ENCODE assay signal across 8 cellular contexts in genomic region chr16:22195695-22196558, GRCh38. TPM values are rescaled to one million over a fixed set of nuclear protein-coding genes. Genes with fewer than 3 reads are reported as not detected.
DNase-seq lines count a peak whose midpoint lies in the region; ATAC-seq and TF ChIP-seq lines count a peak whose summit lies in the region.

No MANE protein-coding gene starts in this region.

- CTCF ChIA-PET in BJ (lab: Yijun Ruan, JAX): interaction anchor here (0.6 to 3.1 kb wide), 10 partner anchors 9 to 106 kb away, joined by 3 to 15 read pairs (median 3); no protein-coding TSS in a partner anchor
- CTCF ChIA-PET in activated naive CD4-positive, alpha-beta T cell treated with anti-CD3 and anti-CD28 coated beads, Interleukin-2, amount 10 ng/mL, durations not matched to agents 7 days and 5 days (lab: Charles Lee): interaction anchor here (0.7 to 9.2 kb wide), 5 partner anchors 10 to 103 kb away, joined by 3 to 115 read pairs (median 4); partner anchors contain the start of genes EEF2K and POLR3E

- no peaks in the 10 kb centered on the region for H3K27me3 ChIP-seq in BJ (ENCODE audit: control insufficient read depth, insufficient read depth, low read length)
- no peaks in the 10 kb centered on the region for H3K27me3 ChIP-seq in gastroesophageal sphincter
- H3K27me3 ChIP-seq in neutrophil: no peaks in the 10 kb centered on the region

- no peaks in the 10 kb centered on the region for H3K9me3 Mint-ChIP-seq in activated naive CD4-positive, alpha-beta T cell treated with anti-CD3 and anti-CD28 coated beads, Interleukin-2, amount 10 ng/mL, durations not matched to agents 7 days and 5 days

- H3K4me1 ChIP-seq in gastroesophageal sphincter (peaks cover 0 to 57% (median 7%) of the 10 kb centered on the region in 3 donors), neutrophil (ENCODE audit: control insufficient read depth in 1 of 2, insufficient read depth in 1 of 2, low read depth in 1 of 2, low read length in 1 of 2) (peaks cover 31% of the 10 kb centered on the region in 2 experiments)

- H3K4me3 ChIP-seq in BJ (ENCODE audit: low read depth, low read length) (peak overlapping the region; percentile 49), gastroesophageal sphincter (peak overlapping the region; percentile 57 to 66), neutrophil (ENCODE audit: low read depth in 1 of 2, low read length in 1 of 2) (peak overlapping the region; percentile 66 to 72)

- H3K36me3 ChIP-seq in BJ (ENCODE audit: control insufficient read depth, insufficient read depth, low read length): no peaks in the 10 kb centered on the region
- no peaks in the 10 kb centered on the region for H3K36me3 ChIP-seq in gastroesophageal sphincter
- no peaks in the 10 kb centered on the region for H3K36me3 ChIP-seq in neutrophil

- peak overlapping the region; percentile 76 to 95 (median 84) for H3K27ac ChIP-seq in gastroesophageal sphincter
- H3K27ac ChIP-seq in neutrophil: peak overlapping the region; percentile 67

- TF ChIP-seq EP300 in gastroesophageal sphincter (IDR thresholded peaks at IDR 0.05): no peak

- H3K9me3 ChIP-seq in gastroesophageal sphincter: no peaks in the 10 kb centered on the region
- no peaks in the 10 kb centered on the region for H3K9me3 ChIP-seq in neutrophil

- ATAC-seq in GM21528 (IDR thresholded peaks at IDR 0.05; ENCODE audit: low FRiP score, unreplicated experiment): peak; percentile 32
- peak; percentile 32 for ATAC-seq in gastroesophageal sphincter

- peak; percentile 21 to 44 for TF ChIP-seq POLR2A in gastroesophageal sphincter (IDR thresholded peaks at IDR 0.05)

- peaks cover 15% of the 10 kb centered on the region for H3K27me3 Mint-ChIP-seq in activated naive CD4-positive, alpha-beta T cell treated with anti-CD3 and anti-CD28 coated beads, Interleukin-2, amount 10 ng/mL, durations not matched to agents 7 days and 5 days

- 1 to 2% methylated on average over 31 to 32 of the region's 39 CpGs for WGBS in gastroesophageal sphincter (ENCODE audit: low coverage in 1 of 2), 2 donors

- H3K4me1 Mint-ChIP-seq in activated naive CD4-positive, alpha-beta T cell treated with anti-CD3 and anti-CD28 coated beads, Interleukin-2, amount 10 ng/mL, durations not matched to agents 7 days and 5 days: peaks cover 57% of the 10 kb centered on the region

- peak overlapping the region; percentile 81 for H3K4me3 Mint-ChIP-seq in activated naive CD4-positive, alpha-beta T cell treated with anti-CD3 and anti-CD28 coated beads, Interleukin-2, amount 10 ng/mL, durations not matched to agents 7 days and 5 days

- peak; percentile 62 for DNase-seq in BJ (ENCODE audit: low read depth)
- peak; percentile 96 for DNase-seq in NAMALWA (ENCODE audit: low spot score)
- peak; percentile 92 for DNase-seq in SK-N-DZ (ENCODE audit: low spot score)
- DNase-seq in activated naive CD4-positive, alpha-beta T cell treated with anti-CD3 and anti-CD28 coated beads, Interleukin-2, amount 10 ng/mL, durations not matched to agents 7 days and 5 days: peak; percentile 92
- DNase-seq in stromal cell of bone marrow (ENCODE audit: low read depth): peak; percentile 65

- peak overlapping the region; percentile 95 for H3K27ac Mint-ChIP-seq in activated naive CD4-positive, alpha-beta T cell treated with anti-CD3 and anti-CD28 coated beads, Interleukin-2, amount 10 ng/mL, durations not matched to agents 7 days and 5 days

- peaks cover 13% of the 10 kb centered on the region for H3K36me3 Mint-ChIP-seq in activated naive CD4-positive, alpha-beta T cell treated with anti-CD3 and anti-CD28 coated beads, Interleukin-2, amount 10 ng/mL, durations not matched to agents 7 days and 5 days

- TF ChIP-seq CTCF in BJ (IDR thresholded peaks at IDR 0.05; ENCODE audit: insufficient read depth, low read depth, low read length) (peak; percentile 94), gastroesophageal sphincter (IDR thresholded peaks at IDR 0.05) (peak; percentile 82 to 97 (median 87)), neutrophil (IDR thresholded peaks at IDR 0.05) (peak; percentile 78)

- POLR2A ChIA-PET in BJ (lab: Charles Lee): no interaction called here

RNA-seq across cellular contexts. Expression of gene EEF2K, which starts 10.2 kb away (rescaled TPM):
- 8.7 and 10.9 TPM in 2 replicates for polyA plus RNA-seq in BJ (2011; rRNA removed)
- 16.1 and 25.7 TPM in 2 replicates for polyA minus RNA-seq in BJ (2011; rRNA and poly(A)+ RNA removed)
- 17.2 and 21.1 TPM in 2 replicates for polyA plus RNA-seq in SK-N-DZ (2014; cell fraction: cytosol; rRNA removed)
- 13.8 and 15.2 TPM in 2 replicates for polyA plus RNA-seq in SK-N-DZ (2014; cell fraction: nucleus; rRNA removed)
- total RNA-seq in gastroesophageal sphincter: 10 to 100 TPM; 31.3 to 38.9 (median 34.8) TPM

RNA-seq across cellular contexts. Expression of gene SDR42E2, which starts 33.6 kb away (rescaled TPM):
- polyA plus RNA-seq in BJ (2011; rRNA removed): not detected in 2 replicates
- not detected in 2 replicates for polyA minus RNA-seq in BJ (2011; rRNA and poly(A)+ RNA removed)
- polyA plus RNA-seq in SK-N-DZ (2014; cell fraction: cytosol; rRNA removed): not detected in 2 replicates
- not detected in 2 replicates for polyA plus RNA-seq in SK-N-DZ (2014; cell fraction: nucleus; rRNA removed)
- total RNA-seq in gastroesophageal sphincter: not detected

Comparison
In these comparisons a context has a peak if more than half of its experiments do, and no peak if none do; other contexts are left out.
1. Peak in every context shown above with its lines: DNase-seq, ATAC-seq, H3K4me3 ChIP-seq and H3K27ac ChIP-seq.